22 cellular contexts compared by ENCODE assay signal in genomic region chr2:225614915-225615314, GRCh38.
"Had no signal": no experiment of that assay in that cellular context is flagged by ENCODE, and none has a peak within 500 bp of the region (broad histone marks: within the 10 kb centered on the region; RNA-seq: fewer than 3 reads in every experiment).

No MANE protein-coding gene starts in this region.

- DNase-seq: IMR-90, Karpas-422, KG1, MG63, NCI-H1092, NCI-H1105 treated with DMSO at 0.1 percent for 48 hours, NCI-H1417 treated with DMSO at 0.1 percent for 48 hours, NCI-H1694, NCI-H187 treated with DMSO at 0.1 percent for 48 hours, NCI-H2029 treated with DMSO at 0.1 percent for 48 hours, NCI-H226, NCI-H446, NCI-H510A, NCI-H524 treated with DMSO at 0.1 percent for 48 hours, NCI-H774, SHP77, SK-N-SH, SW 1271, T-cell had no signal

- H3K36me3 ChIP-seq: MG63 had no signal

- H3K4me2 ChIP-seq: SK-N-SH had no signal

- H3K27me3 ChIP-seq: MG63 had no signal

- H3K9me3 ChIP-seq: MG63, SK-N-SH had no signal

- H3K27ac Mint-ChIP-seq: T-cell had no signal

- ATAC-seq: HepG2, Panc1, T-cell had no signal

- H3K9me2 ChIP-seq: SK-N-SH had no signal

- H3K9ac ChIP-seq: SK-N-SH had no signal

- H3K36me3 Mint-ChIP-seq: T-cell had no signal

- H3K4me3 Mint-ChIP-seq: T-cell had no signal

- H3K27ac ChIP-seq: RWPE1 had no signal

- H3K4me3 ChIP-seq: MG63 had no signal

- H3K4me1 Mint-ChIP-seq: T-cell had no signal
